In genomic region chr14:73569185-73569957, GRCh38 we compare ENCODE assay signal across 8 cellular contexts. TPM values are rescaled to one million over a fixed set of nuclear protein-coding genes. Genes with fewer than 3 reads are reported as not detected.
DNase-seq lines count a peak whose midpoint lies in the region; TF ChIP-seq lines count a peak whose summit lies in the region.
"Not testable (repeated sequence)": the region's sequence is repeated elsewhere in the genome, so short reads cannot be mapped to it uniquely, and the experiment has no call there.

Gene ACOT2, plus strand, starts transcription at chr14:73569213. Its CDS starts 28 bp downstream, at chr14:73569241.

- WGBS in H9 (ENCODE audit: extremely low coverage, insufficient read length, low lambda C conversion rate) = no CpG with 5 or more reads among the region's 82 CpGs

- H2BK15ac ChIP-seq in H9 (ENCODE audit: low read depth, low read length) = not testable (repeated sequence)

- not testable (repeated sequence) for H3K79me2 ChIP-seq in H9 (ENCODE audit: insufficient read depth, low read length)

- peaks cover 24 to 31% of the 10 kb centered on the region in 2 experiments for H3K4me1 Mint-ChIP-seq in H9
- H3K4me1 Mint-ChIP-seq in activated naive CD4-positive, alpha-beta T cell treated with anti-CD3 and anti-CD28 coated beads, Interleukin-2, amount 50 U/mL, for 24 hours = peaks cover 44% of the 10 kb centered on the region

- peak within 1 kb of the TSS; percentile 55 for H3K4me2 ChIP-seq in H9 (ENCODE audit: insufficient read depth, insufficient read length, low read length)

- H3K23me2 ChIP-seq in H9 (ENCODE audit: insufficient read length, low read depth, low read length, poor library complexity, severe bottlenecking) = not testable (repeated sequence)

- not testable (repeated sequence) for H3K23ac ChIP-seq in H9 (ENCODE audit: insufficient read length, low read depth, low read length)

- not testable (repeated sequence) for H4K91ac ChIP-seq in H9 (ENCODE audit: insufficient read length, low read depth, low read length)

- TF ChIP-seq CTCF in H9 (conservative IDR thresholded peaks at IDR 0.05); neutrophil (IDR thresholded peaks at IDR 0.05): not testable (repeated sequence)

- DNase-seq in ELF-1 (ENCODE audit: low read depth, low spot score) (peak; percentile 81), H9 (peak; percentile 71), NCI-H1092 (lab: John Stamatoyannopoulos, UW) (peak; percentile 79), SKM-1 treated with dmso at 0.1 percent for 144 hours (lab: John Stamatoyannopoulos, UW; ENCODE audit: unreplicated experiment) (peak; percentile 46), germinal center (ENCODE audit: low spot score) (peak; percentile 67)

- not testable (repeated sequence) for H2BK20ac ChIP-seq in H9 (ENCODE audit: low read depth, low read length, poor library complexity, severe bottlenecking)

- H3K27me3 ChIP-seq in H9 (ENCODE audit: insufficient read depth, low read length); neutrophil; stomach smooth muscle (ENCODE audit: control insufficient read depth in 1 of 2, insufficient read depth in 2 of 2, low read length in 2 of 2): not testable (repeated sequence)

- not testable (repeated sequence) for H3K9me3 ChIP-seq in H9 (ENCODE audit: control insufficient read depth, low read depth, low read length); neutrophil; stomach smooth muscle (ENCODE audit: control insufficient read depth in 2 of 2, low read length in 2 of 2)

- not testable (repeated sequence) for H2BK5ac ChIP-seq in H9 (ENCODE audit: insufficient read length, low read length)

- H3K56ac ChIP-seq in H9 (ENCODE audit: insufficient read length, low read depth, low read length) = not testable (repeated sequence)

- peaks cover 15% of the 10 kb centered on the region for H3K27me3 Mint-ChIP-seq in H9 (ENCODE audit: low read depth)
- not testable (repeated sequence) for H3K27me3 Mint-ChIP-seq in activated naive CD4-positive, alpha-beta T cell treated with anti-CD3 and anti-CD28 coated beads, Interleukin-2, amount 50 U/mL, for 24 hours

- H4K8ac ChIP-seq in H9 (replicated peaks; ENCODE audit: insufficient read length, low read depth, low read length) = not testable (repeated sequence)

- peak within 1 kb of the TSS; percentile 57 to 62 for H3K4me3 ChIP-seq in neutrophil (ENCODE audit: low read depth in 1 of 2, low read length in 1 of 2)
- H3K4me3 ChIP-seq in stomach smooth muscle (ENCODE audit: low read length in 2 of 2) = peak within 1 kb of the TSS; percentile 74 to 85

- H3K9ac ChIP-seq in H9 (ENCODE audit: extremely low read depth, insufficient read length, low read length) (peak within 1 kb of the TSS; percentile 18), stomach smooth muscle (ENCODE audit: low read length in 2 of 2) (peak within 1 kb of the TSS; percentile 88 to 95)

- H2AFZ ChIP-seq in H9 (ENCODE audit: low read length) = not testable (repeated sequence)

- peak within 1 kb of the TSS; percentile 76 to 80 for H3K4me3 Mint-ChIP-seq in H9
- peak within 1 kb of the TSS; percentile 99 for H3K4me3 Mint-ChIP-seq in activated naive CD4-positive, alpha-beta T cell treated with anti-CD3 and anti-CD28 coated beads, Interleukin-2, amount 50 U/mL, for 24 hours

- not testable (repeated sequence) for H3K79me1 ChIP-seq in H9 (ENCODE audit: insufficient read depth, low read depth, low read length, poor library complexity, severe bottlenecking)

- peak within 1 kb of the TSS in 2 of 3 experiments; percentile 85 to 96; a peak in 5 of 7 replicates for H3K27ac Mint-ChIP-seq in H9
- peak within 1 kb of the TSS; percentile 97 for H3K27ac Mint-ChIP-seq in activated naive CD4-positive, alpha-beta T cell treated with anti-CD3 and anti-CD28 coated beads, Interleukin-2, amount 50 U/mL, for 24 hours

- H3K18ac ChIP-seq in H9 (ENCODE audit: insufficient read length, low read depth, low read length) = peak within 1 kb of the TSS; percentile 86

- peaks cover 3 to 29% (median 25%) of the 10 kb centered on the region in 3 experiments for H3K36me3 Mint-ChIP-seq in H9 (ENCODE audit: insufficient read depth in 1 of 3, low read depth in 3 of 3)
- H3K36me3 Mint-ChIP-seq in activated naive CD4-positive, alpha-beta T cell treated with anti-CD3 and anti-CD28 coated beads, Interleukin-2, amount 50 U/mL, for 24 hours = peaks cover 22% of the 10 kb centered on the region

- peak within 1 kb of the TSS; percentile 6; the same call in 1 of the 2 replicates for H3K4ac ChIP-seq in H9 (ENCODE audit: low read depth, low read length)

- H3K36me3 ChIP-seq in neutrophil; stomach smooth muscle (ENCODE audit: control insufficient read depth in 2 of 2, insufficient read depth in 2 of 2, low read length in 2 of 2): not testable (repeated sequence)

- H2AK5ac ChIP-seq in H9 (ENCODE audit: insufficient read length, low read length) = not testable (repeated sequence)

- peak within 1 kb of the TSS; percentile 88 for H3K14ac ChIP-seq in H9 (ENCODE audit: insufficient read depth, low read length)

- not testable (repeated sequence) for H3K27ac ChIP-seq in H9 (ENCODE audit: insufficient read length, low read depth, low read length); neutrophil
- peak within 1 kb of the TSS; percentile 99 for H3K27ac ChIP-seq in stomach smooth muscle (ENCODE audit: low read length)

- not testable (repeated sequence) for H2BK120ac ChIP-seq in H9 (ENCODE audit: low read depth, low read length, poor library complexity, severe bottlenecking)

- H4K5ac ChIP-seq in H9 (ENCODE audit: insufficient read length, low read depth, low read length) = not testable (repeated sequence)

- H3K9me3 Mint-ChIP-seq in H9; activated naive CD4-positive, alpha-beta T cell treated with anti-CD3 and anti-CD28 coated beads, Interleukin-2, amount 50 U/mL, for 24 hours: not testable (repeated sequence)

- not testable (repeated sequence) for H3K4me1 ChIP-seq in H9 (ENCODE audit: insufficient read depth, low read length)
- H3K4me1 ChIP-seq in neutrophil (ENCODE audit: control insufficient read depth in 1 of 2, insufficient read depth in 1 of 2, low read depth in 1 of 2, low read length in 1 of 2) (peaks cover 13% of the 10 kb centered on the region in 2 experiments), stomach smooth muscle (ENCODE audit: control insufficient read depth, insufficient read depth, low read length) (peaks cover 16% of the 10 kb centered on the region)

- not testable (repeated sequence) for H3T11ph ChIP-seq in H9 (ENCODE audit: low read length)

- H2BK12ac ChIP-seq in H9 (ENCODE audit: insufficient read length, low read depth, low read length) = not testable (repeated sequence)

- H4K20me1 ChIP-seq in H9 (ENCODE audit: control insufficient read depth, insufficient read depth, insufficient read length) = not testable (repeated sequence)

RNA-seq across cellular contexts. Expression of gene ACOT2, which starts in this region (rescaled TPM):
- total RNA-seq in H9 (2021) = 10.2 and 10.3 TPM in 2 replicates
